8 cellular contexts compared by ENCODE assay signal in the genomic region with DNA sequence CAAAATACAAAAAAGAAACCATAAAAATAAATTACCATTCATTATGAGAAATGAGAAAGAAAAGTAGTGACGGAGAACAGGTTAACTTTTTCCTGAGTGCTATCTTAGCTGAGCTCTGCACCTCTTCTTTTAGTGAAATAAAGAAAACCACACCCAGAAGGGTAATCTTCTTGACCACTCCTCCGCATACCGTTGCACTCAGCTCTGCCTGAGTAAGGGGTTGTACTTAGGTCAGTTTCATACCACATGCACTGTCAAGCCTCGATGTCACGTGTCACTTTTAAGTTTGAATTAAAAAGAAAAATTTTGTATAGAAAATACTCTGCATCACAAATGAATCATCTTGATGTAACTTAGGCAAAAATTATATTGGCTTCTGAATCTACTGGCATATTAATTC. TPM values are rescaled to one million over a fixed set of nuclear protein-coding genes. Genes with fewer than 3 reads are reported as not detected.
DNase-seq lines count a peak whose midpoint lies in the region; ATAC-seq and TF ChIP-seq lines count a peak whose summit lies in the region.

No MANE protein-coding gene starts in this region.

- peaks cover 83% of the 10 kb centered on the region for H3K79me2 ChIP-seq in DOHH2 (ENCODE audit: control insufficient read depth, low read length)

- peak overlapping the region; percentile 94 for H3K4me3 ChIP-seq in DOHH2 (ENCODE audit: low read length)
- H3K4me3 ChIP-seq in lower lobe of right lung, result peak overlapping the region; percentile 82

- peaks cover 60% of the 10 kb centered on the region for H3F3A ChIP-seq in DOHH2 (ENCODE audit: control insufficient read depth, insufficient read depth)

- H3K4me2 ChIP-seq in DOHH2 (ENCODE audit: low read length), result peak overlapping the region; percentile 97

- H3K4me1 ChIP-seq in DOHH2 (ENCODE audit: control insufficient read depth, low read length) (peaks cover 57% of the 10 kb centered on the region), lower lobe of right lung (peaks cover 52% of the 10 kb centered on the region)

- no peaks in the 10 kb centered on the region for H3K27me3 ChIP-seq in DOHH2 (ENCODE audit: control insufficient read depth, low read length)
- no peaks in the 10 kb centered on the region for H3K27me3 ChIP-seq in lower lobe of right lung (ENCODE audit: low read depth)

- no peaks in the 10 kb centered on the region for H3K9me2 ChIP-seq in DOHH2 (replicated peaks; ENCODE audit: control insufficient read depth, low read length)

- peaks cover 41% of the 10 kb centered on the region for H4K20me1 ChIP-seq in DOHH2 (ENCODE audit: control insufficient read depth, insufficient read depth, low read depth, low read length)

- intact Hi-C loops in lower lobe of right lung (cut with DNase I), result no loop called here

- H3K27ac ChIP-seq in DOHH2 (ENCODE audit: low read depth, low read length) (peak overlapping the region; percentile 99), lower lobe of right lung (peak overlapping the region; percentile 97)

- ATAC-seq in HG02870 (IDR thresholded peaks at IDR 0.05; ENCODE audit: unreplicated experiment) (peak; percentile 33), lower lobe of right lung (no peak), GM18909 (IDR thresholded peaks at IDR 0.05; ENCODE audit: poor library complexity, unreplicated experiment) (no peak)

- H3K36me3 ChIP-seq in DOHH2 (ENCODE audit: control insufficient read depth, low read length) (peaks cover 72% of the 10 kb centered on the region), lower lobe of right lung (peaks cover 9% of the 10 kb centered on the region)

- H3K9me3 ChIP-seq in DOHH2 (ENCODE audit: control insufficient read depth, insufficient read depth, low read length), result no peaks in the 10 kb centered on the region
- no peaks in the 10 kb centered on the region for H3K9me3 ChIP-seq in lower lobe of right lung

- DNase-seq in amniotic epithelial cell (ENCODE audit: low read depth), result peak; percentile 77
- DNase-seq in lower lobe of right lung, result no peak
- DNase-seq in SIG-M5 (lab: John Stamatoyannopoulos, UW), result no peak
- DNase-seq in HK-2 (ENCODE audit: unreplicated experiment), result no peak
- no peak for DNase-seq in UCSD-AML1 (lab: John Stamatoyannopoulos, UW; ENCODE audit: unreplicated experiment)

- TF ChIP-seq CTCF in DOHH2 (IDR thresholded peaks at IDR 0.05; ENCODE audit: low read depth, low read length, poor library complexity, severe bottlenecking), result no peak
- TF ChIP-seq CTCF in lower lobe of right lung (IDR thresholded peaks at IDR 0.05), result no peak

RNA-seq across cellular contexts. Expression of a gene that starts 2.8 kb away (rescaled TPM):
- 254 TPM for total RNA-seq in lower lobe of right lung
